12 cellular contexts compared by ENCODE assay signal in the genomic region with DNA sequence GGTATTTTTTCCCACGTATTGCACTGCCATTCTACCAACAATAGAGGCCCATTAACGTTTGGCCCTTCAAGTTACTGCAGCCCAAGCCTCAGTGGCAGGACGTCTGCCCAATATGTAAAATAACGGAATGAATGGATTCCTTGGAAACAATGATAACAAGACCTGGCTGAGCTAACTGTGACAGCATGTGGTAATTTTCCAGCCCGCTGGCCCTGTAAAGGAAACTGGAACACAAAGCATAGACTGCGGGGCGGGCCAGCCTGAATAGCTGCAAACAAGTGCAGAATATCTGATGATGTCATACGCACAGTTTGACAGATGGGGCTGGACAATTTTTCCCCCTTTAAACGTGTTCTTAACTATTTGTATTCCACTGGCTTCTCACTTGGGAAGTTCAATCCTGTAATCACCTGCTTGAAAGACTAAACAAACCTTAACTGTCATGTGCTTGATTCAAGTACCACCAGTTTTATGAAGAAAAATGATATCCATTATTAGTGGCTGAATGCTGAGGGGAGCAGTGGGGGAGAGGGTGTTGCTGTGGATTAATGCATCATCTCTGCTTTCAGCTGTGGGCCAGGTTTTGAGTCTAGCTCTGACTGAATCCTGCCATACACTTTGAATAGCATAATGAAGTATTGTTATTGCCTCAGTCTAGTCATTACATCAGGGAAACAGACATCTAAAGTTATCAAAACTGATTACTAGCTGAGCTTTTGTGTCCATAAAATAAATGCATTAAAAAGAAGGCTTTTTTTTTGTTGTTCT.
DNase-seq lines count a peak whose midpoint lies in the region; ATAC-seq and TF ChIP-seq lines count a peak whose summit lies in the region.
"Had no signal": no experiment of that assay in that cellular context is flagged by ENCODE, and none has a peak within 500 bp of the region (broad histone marks: within the 10 kb centered on the region; RNA-seq: fewer than 3 reads in every experiment).

No MANE protein-coding gene starts in this region.

- no peaks in the 10 kb centered on the region for H3K4me1 ChIP-seq in sigmoid colon
- H3K4me1 ChIP-seq: SJSA1 had no signal

- H3K4me1 Mint-ChIP-seq in natural killer cell treated with Interleukin-12 subunit alpha and Interleukin-12 subunit beta and Interleukin-15 and Interleukin-18, amount 100 ng/mL, for 72 hours (ENCODE audit: low read depth in 2 of 2), result no peaks in the 10 kb centered on the region
- H3K4me1 Mint-ChIP-seq: activated naive CD4-positive, alpha-beta T cell treated with anti-CD3 and anti-CD28 coated beads, Interleukin-2, amount 10 ng/mL, durations not matched to agents 7 days and 5 days had no signal

- H3K27ac Mint-ChIP-seq in natural killer cell treated with Interleukin-12 subunit alpha and Interleukin-12 subunit beta and Interleukin-15 and Interleukin-18, amount 100 ng/mL, for 72 hours, result no peak overlapping the region
- H3K27ac Mint-ChIP-seq: activated naive CD4-positive, alpha-beta T cell treated with anti-CD3 and anti-CD28 coated beads, Interleukin-2, amount 10 ng/mL, durations not matched to agents 7 days and 5 days had no signal

- no peak for TF ChIP-seq CTCF in sigmoid colon (IDR thresholded peaks at IDR 0.05)

- H3K27me3 Mint-ChIP-seq in natural killer cell treated with Interleukin-12 subunit alpha and Interleukin-12 subunit beta and Interleukin-15 and Interleukin-18, amount 100 ng/mL, for 72 hours, result peaks cover 0 to 2% of the 10 kb centered on the region in 2 donors
- H3K27me3 Mint-ChIP-seq: activated naive CD4-positive, alpha-beta T cell treated with anti-CD3 and anti-CD28 coated beads, Interleukin-2, amount 10 ng/mL, durations not matched to agents 7 days and 5 days had no signal

- WGBS in sigmoid colon, 2 donors, result 23 to 42% methylated on average over 9 of the region's 9 CpGs

- H3K36me3 Mint-ChIP-seq in natural killer cell treated with Interleukin-12 subunit alpha and Interleukin-12 subunit beta and Interleukin-15 and Interleukin-18, amount 100 ng/mL, for 72 hours, result no peaks in the 10 kb centered on the region
- H3K36me3 Mint-ChIP-seq: activated naive CD4-positive, alpha-beta T cell treated with anti-CD3 and anti-CD28 coated beads, Interleukin-2, amount 10 ng/mL, durations not matched to agents 7 days and 5 days had no signal

- H3K4me3 ChIP-seq in sigmoid colon, result no peak overlapping the region
- H3K4me3 ChIP-seq: SJSA1 had no signal

- intact Hi-C loops in sigmoid colon (cut with DNase I), result no loop called here

- no peaks in the 10 kb centered on the region for H3K9me3 ChIP-seq in sigmoid colon
- H3K9me3 ChIP-seq: SJSA1 had no signal

- H3K9me3 Mint-ChIP-seq in natural killer cell treated with Interleukin-12 subunit alpha and Interleukin-12 subunit beta and Interleukin-15 and Interleukin-18, amount 100 ng/mL, for 72 hours, result peaks cover 3% of the 10 kb centered on the region
- H3K9me3 Mint-ChIP-seq: activated naive CD4-positive, alpha-beta T cell treated with anti-CD3 and anti-CD28 coated beads, Interleukin-2, amount 10 ng/mL, durations not matched to agents 7 days and 5 days had no signal

- TF ChIP-seq POLR2A in sigmoid colon (IDR thresholded peaks at IDR 0.05), result no peak

- peak; percentile 2 for DNase-seq in NCI-H146 treated with DMSO at 0.1 percent for 48 hours (lab: John Stamatoyannopoulos, UW; ENCODE audit: unreplicated experiment)
- DNase-seq in amygdala (lab: John Stamatoyannopoulos, UW), result peak in 54 of 56 donors; percentile 1 to 97 (median 76)
- peak; percentile 89 to 96 for DNase-seq in hippocampal formation (lab: John Stamatoyannopoulos, UW)
- peak; percentile 66 for DNase-seq in sigmoid colon
- DNase-seq in stimulated activated CD4-positive, alpha-beta T cell treated with anti-CD3 and anti-CD28 coated beads, Interleukin-2, amount 100 ng/mL, for 48 hours, result no peak
- no peak for DNase-seq in natural killer cell treated with Interleukin-12 subunit alpha and Interleukin-12 subunit beta and Interleukin-15 and Interleukin-18, amount 100 ng/mL, for 72 hours (ENCODE audit: low spot score)
- DNase-seq: activated CD4-positive, CD25-positive, alpha-beta regulatory T cell; activated naive CD4-positive, alpha-beta T cell treated with anti-CD3 and anti-CD28 coated beads, Interleukin-2, amount 10 ng/mL, durations not matched to agents 7 days and 5 days; NCI-H2029 treated with DMSO at 0.1 percent for 48 hours had no signal

- H3K27ac ChIP-seq in sigmoid colon, result no peak overlapping the region
- H3K27ac ChIP-seq: SJSA1 had no signal

- no peak overlapping the region for H3K4me3 Mint-ChIP-seq in natural killer cell treated with Interleukin-12 subunit alpha and Interleukin-12 subunit beta and Interleukin-15 and Interleukin-18, amount 100 ng/mL, for 72 hours
- H3K4me3 Mint-ChIP-seq: activated naive CD4-positive, alpha-beta T cell treated with anti-CD3 and anti-CD28 coated beads, Interleukin-2, amount 10 ng/mL, durations not matched to agents 7 days and 5 days had no signal

- H3K36me3 ChIP-seq in sigmoid colon, result no peaks in the 10 kb centered on the region
- H3K36me3 ChIP-seq: SJSA1 had no signal

- no peak for ATAC-seq in HG02642 (IDR thresholded peaks at IDR 0.05; ENCODE audit: poor library complexity, unreplicated experiment)
- no peak for ATAC-seq in natural killer cell treated with Interleukin-12 subunit alpha and Interleukin-12 subunit beta and Interleukin-15 and Interleukin-18, amount 100 ng/mL, for 72 hours
- ATAC-seq: left lobe of liver had no signal

- no peak for TF ChIP-seq EP300 in sigmoid colon (IDR thresholded peaks at IDR 0.05)

- no peaks in the 10 kb centered on the region for H3K27me3 ChIP-seq in sigmoid colon
- H3K27me3 ChIP-seq: SJSA1 had no signal

Comparison
In these comparisons a context has a peak if more than half of its experiments do, and no peak if none do; other contexts are left out.
1. DNase-seq: peak in NCI-H146 treated with DMSO at 0.1 percent for 48 hours (single experiment), amygdala (54 of 56), hippocampal formation (2 of 2) and sigmoid colon (single experiment); none in stimulated activated CD4-positive, alpha-beta T cell treated with anti-CD3 and anti-CD28 coated beads, Interleukin-2, amount 100 ng/mL, for 48 hours (0 of 2) and natural killer cell treated with Interleukin-12 subunit alpha and Interleukin-12 subunit beta and Interleukin-15 and Interleukin-18, amount 100 ng/mL, for 72 hours (single experiment).